ENCODE assay signal across 13 cellular contexts in the genomic region with DNA sequence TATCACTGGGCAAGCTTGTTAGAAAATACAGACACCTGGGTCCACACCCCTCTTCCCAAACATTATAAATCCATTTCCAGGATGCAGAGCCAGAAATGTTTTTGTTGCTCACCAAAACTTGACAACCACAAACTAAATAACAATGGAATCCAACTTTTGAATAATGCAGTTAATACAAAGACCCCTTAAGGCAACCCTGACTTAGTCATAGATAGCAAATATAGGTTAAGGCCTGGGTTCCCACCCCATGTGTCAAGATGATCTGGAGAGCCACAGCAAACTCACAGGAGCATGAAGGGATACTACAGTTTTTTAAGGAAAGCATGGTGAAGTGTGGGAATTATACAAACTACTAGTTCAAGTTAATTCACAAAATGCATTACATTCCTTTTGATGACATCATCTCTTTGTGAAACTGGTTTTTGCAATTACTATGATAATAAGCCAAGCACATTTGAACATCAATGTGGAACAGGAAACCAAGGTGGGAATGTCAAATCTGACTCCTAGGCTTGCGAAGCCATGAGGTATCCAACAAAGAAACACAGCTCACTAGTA. TPM values are rescaled to one million over a fixed set of nuclear protein-coding genes. Genes with fewer than 3 reads are reported as not detected.
DNase-seq lines count a peak whose midpoint lies in the region; TF ChIP-seq lines count a peak whose summit lies in the region.
"Had no signal": no experiment of that assay in that cellular context is flagged by ENCODE, and none has a peak within 500 bp of the region (broad histone marks: within the 10 kb centered on the region; RNA-seq: fewer than 3 reads in every experiment).

No MANE protein-coding gene starts in this region.

- no peak overlapping the region for H3K4me2 ChIP-seq in neural progenitor cell

- H3K36me3 ChIP-seq in neural progenitor cell, result no peaks in the 10 kb centered on the region
- H3K36me3 ChIP-seq in effector memory CD4-positive, alpha-beta T cell (ENCODE audit: control insufficient read depth, insufficient read depth, low read length), result no peaks in the 10 kb centered on the region
- H3K36me3 ChIP-seq: ascending aorta had no signal

- peaks cover 17% of the 10 kb centered on the region for H3K4me1 Mint-ChIP-seq in neural progenitor cell
- H3K4me1 Mint-ChIP-seq: activated CD4-positive, alpha-beta T cell treated with anti-CD3 and anti-CD28 coated beads, Interleukin-2, amount 10 ng/mL, durations not matched to agents 7 days and 5 days had no signal

- peaks cover 9% of the 10 kb centered on the region for H3K36me3 Mint-ChIP-seq in neural progenitor cell

- H3K4me1 ChIP-seq in neural progenitor cell, result no peaks in the 10 kb centered on the region
- no peaks in the 10 kb centered on the region for H3K4me1 ChIP-seq in effector memory CD4-positive, alpha-beta T cell (ENCODE audit: control insufficient read depth, insufficient read depth, low read length, poor library complexity, severe bottlenecking)

- H3K27ac Mint-ChIP-seq in neural progenitor cell, result no peak overlapping the region
- H3K27ac Mint-ChIP-seq: activated CD4-positive, alpha-beta T cell treated with anti-CD3 and anti-CD28 coated beads, Interleukin-2, amount 10 ng/mL, durations not matched to agents 7 days and 5 days; activated T-helper 1 cell treated with anti-CD3 and anti-CD28 coated beads, Interleukin-12 subunit alpha, Interleukin-12 subunit beta, Interleukin-2, Interleukin-4 antibody, amounts not matched to agents 30 ng/mL and 10 ng/mL and 1 ng/mL, durations not matched to agents 14 hours and 24 hours and 36 hours; CD4-positive, alpha-beta T cell had no signal

- H3K27me3 ChIP-seq in neural progenitor cell, result no peaks in the 10 kb centered on the region
- H3K27me3 ChIP-seq in effector memory CD4-positive, alpha-beta T cell (replicated peaks; ENCODE audit: control insufficient read depth, insufficient read depth, low read length, poor library complexity, severe bottlenecking), result no peaks in the 10 kb centered on the region
- H3K27me3 ChIP-seq: ascending aorta had no signal

- no peaks in the 10 kb centered on the region for H3K27me3 Mint-ChIP-seq in neural progenitor cell (ENCODE audit: insufficient read depth, low read depth)

- no peak overlapping the region for H3K4me3 Mint-ChIP-seq in neural progenitor cell
- H3K4me3 Mint-ChIP-seq: activated CD4-positive, alpha-beta T cell treated with anti-CD3 and anti-CD28 coated beads, Interleukin-2, amount 10 ng/mL, durations not matched to agents 7 days and 5 days; activated T-helper 1 cell treated with anti-CD3 and anti-CD28 coated beads, Interleukin-12 subunit alpha, Interleukin-12 subunit beta, Interleukin-2, Interleukin-4 antibody, amounts not matched to agents 30 ng/mL and 10 ng/mL and 1 ng/mL, durations not matched to agents 14 hours and 24 hours and 36 hours; CD4-positive, alpha-beta T cell had no signal

- H3F3A ChIP-seq in neural progenitor cell (ENCODE audit: low read depth), result no peaks in the 10 kb centered on the region

- peaks cover 4% of the 10 kb centered on the region for H4K20me1 ChIP-seq in neural progenitor cell (ENCODE audit: low read depth)

- no peak overlapping the region for H3K9ac ChIP-seq in neural progenitor cell

- no peak overlapping the region for H2AFZ ChIP-seq in neural progenitor cell (replicated peaks)

- H3K4me3 ChIP-seq in fibroblast of pulmonary artery (replicated peaks; ENCODE audit: low read depth, low read length), result no peak overlapping the region
- no peak overlapping the region for H3K4me3 ChIP-seq in skeletal muscle cell (ENCODE audit: low read depth, low read length)
- no peak overlapping the region for H3K4me3 ChIP-seq in neural progenitor cell
- H3K4me3 ChIP-seq in effector memory CD4-positive, alpha-beta T cell (ENCODE audit: insufficient read depth, low read depth, low read length, poor library complexity, severe bottlenecking), result no peak overlapping the region
- H3K4me3 ChIP-seq: ascending aorta had no signal

- H3K79me2 ChIP-seq in neural progenitor cell (ENCODE audit: low read depth), result no peaks in the 10 kb centered on the region

- DNase-seq in H4 (ENCODE audit: low spot score), result peak; percentile 28
- DNase-seq in amniotic epithelial cell (ENCODE audit: low read depth), result peak; percentile 89
- DNase-seq in fibroblast of pulmonary artery (ENCODE audit: low read depth), result peak; percentile 89
- peak; percentile 57 for DNase-seq in skeletal muscle cell (ENCODE audit: low read depth)
- DNase-seq in neural progenitor cell (ENCODE audit: low spot score), result no peak
- DNase-seq in effector memory CD4-positive, alpha-beta T cell, result no peak
- no peak for DNase-seq in COLO829 (ENCODE audit: low spot score)
- DNase-seq in NCI-H82 treated with DMSO at 0.1 percent for 48 hours (lab: John Stamatoyannopoulos, UW; ENCODE audit: unreplicated experiment), result no peak
- DNase-seq: activated CD4-positive, alpha-beta T cell treated with anti-CD3 and anti-CD28 coated beads, Interleukin-2, amount 10 ng/mL, durations not matched to agents 7 days and 5 days; CD4-positive, alpha-beta T cell; NCI-H2107 had no signal

- H3K9me3 ChIP-seq in neural progenitor cell (ENCODE audit: low read depth), result no peaks in the 10 kb centered on the region
- H3K9me3 ChIP-seq in effector memory CD4-positive, alpha-beta T cell (ENCODE audit: control insufficient read depth, low read length), result no peaks in the 10 kb centered on the region
- H3K9me3 ChIP-seq: ascending aorta had no signal

- TF ChIP-seq CTCF in fibroblast of pulmonary artery (IDR thresholded peaks at IDR 0.05; ENCODE audit: low read length, missing control alignments) (no peak), neural progenitor cell (IDR thresholded peaks at IDR 0.05) (no peak)

- peaks cover 3% of the 10 kb centered on the region for H3K9me3 Mint-ChIP-seq in neural progenitor cell
- H3K9me3 Mint-ChIP-seq: activated CD4-positive, alpha-beta T cell treated with anti-CD3 and anti-CD28 coated beads, Interleukin-2, amount 10 ng/mL, durations not matched to agents 7 days and 5 days; activated T-helper 1 cell treated with anti-CD3 and anti-CD28 coated beads, Interleukin-12 subunit alpha, Interleukin-12 subunit beta, Interleukin-2, Interleukin-4 antibody, amounts not matched to agents 30 ng/mL and 10 ng/mL and 1 ng/mL, durations not matched to agents 14 hours and 24 hours and 36 hours; CD4-positive, alpha-beta T cell had no signal

- H3K27ac ChIP-seq in neural progenitor cell, result no peak overlapping the region
- H3K27ac ChIP-seq in effector memory CD4-positive, alpha-beta T cell (ENCODE audit: insufficient read depth, low read length, poor library complexity, severe bottlenecking), result no peak overlapping the region
- H3K27ac ChIP-seq: ascending aorta had no signal

RNA-seq across cellular contexts. Expression of a gene that starts 50.6 kb away (rescaled TPM):
- 22.2 and 24.6 TPM in 2 replicates for total RNA-seq in H4 (2014; rRNA removed; shearing (Covaris generic))
- 20.6 and 21.1 TPM in 2 replicates for total RNA-seq in neural progenitor cell (ENCODE audit: low replicate concordance)

Comparison
In these comparisons a context has a peak if more than half of its experiments do, and no peak if none do; other contexts are left out.
1. DNase-seq: peak in H4 (single experiment), amniotic epithelial cell (single experiment), fibroblast of pulmonary artery (single experiment) and skeletal muscle cell (single experiment); none in neural progenitor cell (single experiment), effector memory CD4-positive, alpha-beta T cell (0 of 3), COLO829 (single experiment) and NCI-H82 treated with DMSO at 0.1 percent for 48 hours (single experiment).